Comparison of ENCODE assay signal across 20 cellular contexts in genomic region chr17:81336296-81336929, GRCh38. TPM values are rescaled to one million over a fixed set of nuclear protein-coding genes. Genes with fewer than 3 reads are reported as not detected.
DNase-seq lines count a peak whose midpoint lies in the region; FAIRE-seq and TF ChIP-seq lines count a peak whose summit lies in the region.
"Had no signal": no experiment of that assay in that cellular context is flagged by ENCODE, and none has a peak within 500 bp of the region (broad histone marks: within the 10 kb centered on the region; RNA-seq: fewer than 3 reads in every experiment).

No MANE protein-coding gene starts in this region.

- H3K4me1 ChIP-seq in kidney (ENCODE audit: control insufficient read depth in 1 of 2, insufficient read depth in 1 of 2, low read depth in 1 of 2, low read length in 2 of 2), result peaks cover 15 to 27% of the 10 kb centered on the region in 2 donors
- peaks cover 46 to 75% (median 61%) of the 10 kb centered on the region in 4 donors for H3K4me1 ChIP-seq in stomach

- intact Hi-C loops in kidney (cut with DNase I), result no loop called here
- intact Hi-C loops in stomach (cut with DNase I; ENCODE audit: low total_unique reads), result loop anchor here (5.0 kb wide), 1 partner anchor 71 kb away; no protein-coding TSS in a partner anchor

- no peak for FAIRE-seq in kidney (lab: Jason Lieb, UNC)
- FAIRE-seq: A204.1, HepG2 had no signal

- H3K9me3 ChIP-seq in kidney (ENCODE audit: control insufficient read depth in 1 of 2, low read length in 2 of 2) (no peaks in the 10 kb centered on the region), stomach (no peaks in the 10 kb centered on the region)
- H3K9me3 ChIP-seq: BLaER1 treated with 17β-estradiol and CSF1 and Interleukin-3, amounts not matched to agents 10 nM and 100 nM had no signal

- WGBS in stomach, 5 donors, result 91 to 96% (median 96%) methylated on average over 7 of the region's 7 CpGs

- H3K27me3 ChIP-seq in stomach, result peaks cover 0 to 24% (median 7%) of the 10 kb centered on the region in 3 donors

- H3K4me3 ChIP-seq in kidney (ENCODE audit: low read length in 2 of 2) (no peak overlapping the region), stomach (no peak overlapping the region)
- H3K4me3 ChIP-seq: BLaER1 treated with 17β-estradiol and CSF1 and Interleukin-3, amounts not matched to agents 10 nM and 100 nM; GM23248 had no signal

- no peak for DNase-seq in RWPE1 (ENCODE audit: low spot score)
- peak; percentile 58 for DNase-seq in kidney
- DNase-seq in stomach, result no peak
- DNase-seq in stimulated activated CD4-positive, alpha-beta T cell treated with anti-CD3 and anti-CD28 coated beads, Interleukin-15, amount 100 ng/mL, for 24 hours, result no peak
- no peak for DNase-seq in stimulated activated CD4-positive, alpha-beta T cell treated with anti-CD3 and anti-CD28 coated beads, Interleukin-2, amount 100 ng/mL, for 48 hours
- DNase-seq in T-helper 2 cell, result no peak
- DNase-seq: Calu3; CD8-positive, alpha-beta T cell; GF-D8; GM23248; KBM-7; NCI-H1105; NCI-H2107; NCI-H2227 treated with DMSO at 0.1 percent for 48 hours; NCI-H774; SHP77 had no signal

- H3K36me3 ChIP-seq in kidney (ENCODE audit: control insufficient read depth in 1 of 2, insufficient read depth in 2 of 2, low read length in 2 of 2) (no peaks in the 10 kb centered on the region), stomach (no peaks in the 10 kb centered on the region)

- TF ChIP-seq CTCF in 22Rv1 (IDR thresholded peaks at IDR 0.05) (no peak), RWPE1 (conservative IDR thresholded peaks at IDR 0.05; ENCODE audit: low read depth) (no peak), kidney (IDR thresholded peaks at IDR 0.05; ENCODE audit: borderline replicate concordance, extremely low read depth, insufficient read depth) (no peak), stomach (IDR thresholded peaks at IDR 0.05) (no peak)

- CTCF ChIA-PET in RWPE1 (lab: Yijun Ruan, JAX), result interaction anchor here (1.9 kb wide), 1 partner anchor 148 kb away, joined by 7 read pairs; no protein-coding TSS in a partner anchor

- no peak overlapping the region for H3K9ac ChIP-seq in kidney (ENCODE audit: low read length in 2 of 2)
- H3K9ac ChIP-seq: BLaER1 treated with 17β-estradiol and CSF1 and Interleukin-3, amounts not matched to agents 10 nM and 100 nM; GM23248 had no signal

- no peak for TF ChIP-seq EP300 in stomach (IDR thresholded peaks at IDR 0.05)

- POLR2A ChIA-PET in RWPE1 (lab: Yijun Ruan, JAX; ENCODE audit: low non-redundant PET), result no interaction called here

- no peak for TF ChIP-seq POLR2A in stomach (IDR thresholded peaks at IDR 0.05)

- H3K27ac ChIP-seq in 22Rv1 (peak overlapping the region; percentile 99), RWPE1 (peak overlapping the region; percentile 99), kidney (ENCODE audit: low read depth in 2 of 2, low read length in 2 of 2) (no peak overlapping the region), stomach (peak overlapping the region in 4 of 5 donors; percentile 22 to 98 (median 82))
- H3K27ac ChIP-seq: BLaER1 treated with 17β-estradiol and CSF1 and Interleukin-3, amounts not matched to agents 10 nM and 100 nM; GM23248 had no signal

RNA-seq across cellular contexts. Expression of gene SLC38A10, which starts 41.3 kb away (rescaled TPM):
- total RNA-seq in kidney (89.7 TPM), stomach (100 to 1,000 TPM in 2 of 5 donors, 10 to 100 TPM in 3; 27.4 to 140 (median 82.6) TPM)
- polyA plus RNA-seq in kidney (ENCODE audit: insufficient read depth, low read depth, low replicate concordance) (72.7 TPM), stomach (10 to 100 TPM; 18.6 to 78.1 (median 56.4) TPM)

RNA-seq across cellular contexts. Expression of gene BAHCC1, which starts 58.8 kb away (rescaled TPM):
- total RNA-seq in kidney, result 20.5 TPM
- 2.6 TPM for polyA plus RNA-seq in kidney (ENCODE audit: insufficient read depth, low read depth, low replicate concordance)
- 10 to 100 TPM in 4 of 5 donors, 1 to 10 TPM in 1; 8.6 to 56.2 (median 15.2) TPM for total RNA-seq in stomach
- polyA plus RNA-seq in stomach, result 1 to 10 TPM; 4.9 to 6.6 (median 5.1) TPM

Comparison
In these comparisons a context has a peak if more than half of its experiments do, and no peak if none do; other contexts are left out.
1. H3K27ac ChIP-seq: peak in 22Rv1 (single experiment), RWPE1 (single experiment) and stomach (4 of 5); none in kidney (0 of 2).